In genomic region chr18:67600781-67601180, GRCh38 we compare ENCODE assay signal across 22 cellular contexts.
DNase-seq lines count a peak whose midpoint lies in the region; TF ChIP-seq lines count a peak whose summit lies in the region.
"Had no signal": no experiment of that assay in that cellular context is flagged by ENCODE, and none has a peak within 500 bp of the region (broad histone marks: within the 10 kb centered on the region; RNA-seq: fewer than 3 reads in every experiment).

No MANE protein-coding gene starts in this region.

- DNase-seq in HFFc6 (no peak), SK-N-MC (ENCODE audit: low read depth, low spot score) (no peak), fibroblast of pulmonary artery (ENCODE audit: low read depth) (peak; percentile 13), putamen (ENCODE audit: low spot score) (peak; percentile 24), SIG-M5 (lab: John Stamatoyannopoulos, UW) (no peak), SIG-M5 treated with dmso at 0.1 percent for 504 hours (lab: John Stamatoyannopoulos, UW; ENCODE audit: unreplicated experiment) (no peak), H7 (no peak), SW480 (ENCODE audit: low spot score) (no peak)
- DNase-seq: activated CD4-positive, CD25-positive, alpha-beta regulatory T cell treated with anti-CD3 and anti-CD28 coated beads, Interleukin-2, amount 50 U/mL, for 72 hours; activated T-cell treated with anti-CD3 and anti-CD28 coated beads, Interleukin-2, amount 50 U/mL, for 24 hours; CD4-positive, CD25-positive, alpha-beta regulatory T cell; heart left ventricle; left colon; NCI-H1417 treated with DMSO at 0.1 percent for 48 hours; NCI-H446; OCI-M1; Right ventricle myocardium superior; T-helper 1 cell; transverse colon had no signal

- peaks cover 50% of the 10 kb centered on the region for H3K4me1 Mint-ChIP-seq in HFFc6 (ENCODE audit: low read depth)
- H3K4me1 Mint-ChIP-seq: CD4-positive, CD25-positive, alpha-beta regulatory T cell had no signal

- peak overlapping the region; percentile 61 for H3K4me3 ChIP-seq in SK-N-MC
- no peak overlapping the region for H3K4me3 ChIP-seq in fibroblast of pulmonary artery (replicated peaks; ENCODE audit: low read depth, low read length)
- no peak overlapping the region for H3K4me3 ChIP-seq in H7 (ENCODE audit: insufficient read depth, low read depth, low read length)
- H3K4me3 ChIP-seq: heart left ventricle, transverse colon had no signal

- peak overlapping the region; percentile 94 for H3K27ac ChIP-seq in SK-N-MC
- H3K27ac ChIP-seq: transverse colon had no signal

- peaks cover 34% of the 10 kb centered on the region for H3K36me3 Mint-ChIP-seq in HFFc6 (ENCODE audit: low read depth)
- H3K36me3 Mint-ChIP-seq: CD4-positive, CD25-positive, alpha-beta regulatory T cell had no signal

- H3K27me3 ChIP-seq in H7 (ENCODE audit: control insufficient read depth, insufficient read depth, low read length) = no peaks in the 10 kb centered on the region
- H3K27me3 ChIP-seq: heart left ventricle, transverse colon had no signal

- no peaks in the 10 kb centered on the region for H3K9me3 ChIP-seq in SK-N-MC (ENCODE audit: low read depth, low read length)
- H3K9me3 ChIP-seq: transverse colon had no signal

- TF ChIP-seq CTCF in HFFc6 (IDR thresholded peaks at IDR 0.05) (no peak), fibroblast of pulmonary artery (IDR thresholded peaks at IDR 0.05; ENCODE audit: low read length, missing control alignments) (no peak)

- peaks cover 8% of the 10 kb centered on the region for H3K9me3 Mint-ChIP-seq in HFFc6
- H3K9me3 Mint-ChIP-seq: activated T-cell treated with anti-CD3 and anti-CD28 coated beads, Interleukin-2, amount 50 U/mL, for 24 hours had no signal

- H3K4me3 Mint-ChIP-seq in HFFc6 = peak overlapping the region; percentile 75; the same call in 1 of the 2 replicates
- H3K4me3 Mint-ChIP-seq: activated T-cell treated with anti-CD3 and anti-CD28 coated beads, Interleukin-2, amount 50 U/mL, for 24 hours; CD4-positive, CD25-positive, alpha-beta regulatory T cell; IgD-negative memory B cell; mesothelial cell of epicardium had no signal

- H3K27ac Mint-ChIP-seq in HFFc6 = peak overlapping the region; percentile 70
- H3K27ac Mint-ChIP-seq: activated T-cell treated with anti-CD3 and anti-CD28 coated beads, Interleukin-2, amount 50 U/mL, for 24 hours; CD4-positive, CD25-positive, alpha-beta regulatory T cell; IgD-negative memory B cell; mesothelial cell of epicardium; progenitor cell of endocrine pancreas had no signal

- H3K36me3 ChIP-seq in SK-N-MC (ENCODE audit: insufficient read depth, low read length) = no peaks in the 10 kb centered on the region
- no peaks in the 10 kb centered on the region for H3K36me3 ChIP-seq in H7 (replicated peaks; ENCODE audit: control insufficient read depth, insufficient read depth, low read length)
- H3K36me3 ChIP-seq: heart left ventricle, transverse colon had no signal

- peak overlapping the region; percentile 28 for H3K9ac ChIP-seq in SK-N-MC (ENCODE audit: insufficient read length)

- H3K27me3 Mint-ChIP-seq in HFFc6 (ENCODE audit: insufficient read depth) = peaks cover 2% of the 10 kb centered on the region; the same call in 1 of the 2 replicates
- H3K27me3 Mint-ChIP-seq: CD4-positive, CD25-positive, alpha-beta regulatory T cell; IgD-negative memory B cell; progenitor cell of endocrine pancreas had no signal

Comparison
In these comparisons a context has a peak if more than half of its experiments do, and no peak if none do; other contexts are left out.
1. DNase-seq: peak in fibroblast of pulmonary artery (single experiment) and putamen (single experiment); none in HFFc6 (single experiment), SK-N-MC (single experiment), SIG-M5 (single experiment), SIG-M5 treated with dmso at 0.1 percent for 504 hours (single experiment), H7 (single experiment) and SW480 (single experiment).